ENCODE assay signal across 24 cellular contexts in the genomic region with DNA sequence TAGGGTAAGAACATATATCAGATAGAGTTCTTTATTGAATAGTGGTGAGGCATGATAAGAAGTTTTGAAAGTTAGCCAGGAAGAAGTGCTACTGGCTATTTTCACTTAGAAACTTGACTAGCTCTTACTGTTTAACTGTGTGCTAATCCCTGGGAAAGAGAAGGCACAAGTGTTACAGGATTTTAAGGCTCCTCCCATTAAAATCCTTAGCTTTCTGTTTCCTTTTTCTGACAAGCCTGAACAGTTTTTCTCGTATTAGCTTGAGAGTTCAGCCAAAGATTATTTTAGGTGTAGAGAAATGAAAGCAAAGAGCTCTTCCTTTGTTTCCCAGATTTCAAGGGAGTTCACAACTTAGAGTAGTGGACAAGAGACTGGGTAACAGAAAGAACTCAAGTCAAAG. TPM values are rescaled to one million over a fixed set of nuclear protein-coding genes. Genes with fewer than 3 reads are reported as not detected.
A peak's percentile ranks its signal among the peaks of the same experiment; 100 is the strongest.
DNase-seq lines count a peak whose midpoint lies in the region; ATAC-seq and TF ChIP-seq lines count a peak whose summit lies in the region.
"Had no signal": no experiment of that assay in that cellular context is flagged by ENCODE, and none has a peak within 500 bp of the region (broad histone marks: within the 10 kb centered on the region; RNA-seq: fewer than 3 reads in every experiment).

No MANE protein-coding gene starts in this region.

- H3K4me1 Mint-ChIP-seq in brain = peaks cover 8% of the 10 kb centered on the region
- H3K4me1 Mint-ChIP-seq: activated CD4-positive, alpha-beta T cell treated with anti-CD3 and anti-CD28 coated beads for 36 hours; nephron; T-cell had no signal

- no peak overlapping the region for H3K4me3 ChIP-seq in skin epidermis
- H3K4me3 ChIP-seq: MG63, PC-9, testis had no signal

- ATAC-seq in GM21367 (IDR thresholded peaks at IDR 0.05; ENCODE audit: unreplicated experiment) (no peak), GM21390 (IDR thresholded peaks at IDR 0.05; ENCODE audit: unreplicated experiment) (no peak)
- ATAC-seq: activated CD4-positive, alpha-beta T cell treated with anti-CD3 and anti-CD28 coated beads for 36 hours; right cardiac atrium; T-cell had no signal

- peaks cover 0 to 5% (median 2%) of the 10 kb centered on the region in 5 experiments for H3K9me3 Mint-ChIP-seq in brain
- H3K9me3 Mint-ChIP-seq: activated naive CD4-positive, alpha-beta T cell treated with anti-CD3 and anti-CD28 coated beads for 36 hours; activated T-cell treated with anti-CD3 and anti-CD28 coated beads, Interleukin-2, amount 50 U/mL, for 24 hours; nephron; T-cell had no signal

- peak overlapping the region in 2 of 5 experiments; percentile 14 to 44 for H3K4me3 Mint-ChIP-seq in brain
- H3K4me3 Mint-ChIP-seq: activated CD4-positive, alpha-beta T cell treated with anti-CD3 and anti-CD28 coated beads for 36 hours; activated naive CD4-positive, alpha-beta T cell treated with anti-CD3 and anti-CD28 coated beads for 36 hours; activated T-cell treated with anti-CD3 and anti-CD28 coated beads, Interleukin-2, amount 50 U/mL, for 24 hours; nephron; T-cell had no signal

- no peaks in the 10 kb centered on the region for H3K27me3 Mint-ChIP-seq in brain

- no peak for TF ChIP-seq CTCF in brain (conservative IDR thresholded peaks at IDR 0.05)

- H3K27ac ChIP-seq in skin epidermis = peak overlapping the region in 11 of 21 experiments; percentile 16 to 72 (median 40)
- H3K27ac ChIP-seq: PC-9, testis had no signal

- DNase-seq in NCI-H226 (peak; percentile 4), globus pallidus (ENCODE audit: low spot score) (peak; percentile 2), NCI-H1417 treated with DMSO at 0.1 percent for 48 hours (lab: John Stamatoyannopoulos, UW) (no peak)
- DNase-seq: activated CD4-positive, alpha-beta T cell treated with anti-CD3 and anti-CD28 coated beads for 36 hours; activated CD8-positive, alpha-beta memory T cell treated with anti-CD3 and anti-CD28 coated beads for 24 hours; activated naive CD4-positive, alpha-beta T cell treated with anti-CD3 and anti-CD28 coated beads for 36 hours; activated T-cell treated with anti-CD3 and anti-CD28 coated beads, Interleukin-2, amount 50 U/mL, for 24 hours; C1 segment of cervical spinal cord; central memory CD4-positive, alpha-beta T cell; IMR-90; MG63; NCI-H1436; NCI-H446 treated with DMSO at 0.1 percent for 48 hours; PC-9; right cardiac atrium; stimulated activated CD4-positive, alpha-beta T cell treated with anti-CD3 and anti-CD28 coated beads, Interleukin-4, amount 100 ng/mL, for 4 hours; stimulated activated naive CD4-positive, alpha-beta T cell; T-cell; testis had no signal

- H3K36me3 Mint-ChIP-seq in brain = no peaks in the 10 kb centered on the region
- H3K36me3 Mint-ChIP-seq: T-cell had no signal

- peak overlapping the region in 3 of 5 experiments; percentile 44 to 82 (median 61) for H3K27ac Mint-ChIP-seq in brain
- H3K27ac Mint-ChIP-seq: activated CD4-positive, alpha-beta T cell treated with anti-CD3 and anti-CD28 coated beads for 36 hours; activated naive CD4-positive, alpha-beta T cell treated with anti-CD3 and anti-CD28 coated beads for 36 hours; activated T-cell treated with anti-CD3 and anti-CD28 coated beads, Interleukin-2, amount 50 U/mL, for 24 hours; nephron; T-cell had no signal

RNA-seq across cellular contexts. Expression of a gene that starts 37.2 kb away (rescaled TPM):
- 0.80 TPM for polyA plus RNA-seq in brain (ENCODE audit: insufficient read depth, low read depth, low replicate concordance)
- polyA plus RNA-seq: IMR-90 had no signal

RNA-seq across cellular contexts. Expression of a gene that starts 57.6 kb away (rescaled TPM):
- polyA plus RNA-seq in brain (ENCODE audit: insufficient read depth, low read depth, low replicate concordance) = 86.2 TPM
- polyA plus RNA-seq: IMR-90 had no signal
